ENCODE assay signal across 8 cellular contexts in the genomic region with DNA sequence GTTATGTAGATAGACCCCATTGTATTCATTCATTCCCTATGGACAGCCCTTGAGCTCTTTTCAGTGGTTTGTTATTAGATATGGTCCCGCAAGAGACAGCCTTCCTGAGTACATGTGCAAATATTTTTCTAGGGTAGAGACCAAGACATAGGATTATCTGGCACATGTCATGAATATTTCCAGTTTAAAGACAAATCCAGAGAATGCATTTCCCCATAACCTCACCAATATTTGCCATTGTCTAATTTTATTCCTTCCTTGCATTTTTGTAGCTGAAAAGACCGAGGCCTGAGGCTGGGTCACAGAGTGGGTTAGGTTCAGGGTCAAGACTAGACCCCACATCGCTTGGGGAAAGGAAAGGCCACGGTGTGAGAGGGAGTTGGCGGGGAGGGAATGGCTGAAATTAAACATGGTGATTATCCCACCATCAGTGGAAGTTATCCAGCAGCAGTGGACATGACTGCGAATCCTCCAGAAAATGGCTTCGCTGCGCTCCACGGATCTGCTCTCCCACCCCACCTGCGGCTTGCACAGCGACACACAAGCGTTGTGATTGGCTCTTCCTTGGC. TPM values are rescaled to one million over a fixed set of nuclear protein-coding genes. Genes with fewer than 3 reads are reported as not detected.
DNase-seq lines count a peak whose midpoint lies in the region; ATAC-seq, FAIRE-seq and TF ChIP-seq lines count a peak whose summit lies in the region.

No MANE protein-coding gene starts in this region.

- FAIRE-seq in K562 (lab: Jason Lieb, UNC): no peak
- peak; percentile 23 for FAIRE-seq in urothelium cell line (lab: Jason Lieb, UNC)

- peak overlapping the region; percentile 10; the same call in 2 of the 3 replicates for H3K27ac ChIP-seq in K562 (ENCODE audit: extremely low read depth, low read depth, low read length)

- peak overlapping the region; percentile 51 for H2AFZ ChIP-seq in K562 (ENCODE audit: low read depth, low read length)

- DNase-seq in Right ventricle myocardium inferior (ENCODE audit: missing footprints) (no peak), left cardiac atrium (no peak), K562 (ENCODE audit: extremely low read depth in 1 of 4, low spot score in 3 of 4) (no peak), memory B cell (ENCODE audit: low spot score in 2 of 2) (no peak), urothelium cell line (ENCODE audit: low spot score) (no peak), inferior parietal cortex (ENCODE audit: extremely low spot score) (no peak), A172 (ENCODE audit: low spot score) (no peak), GM20000 (ENCODE audit: low spot score) (no peak)

- H3K27ac Mint-ChIP-seq in memory B cell: no peak overlapping the region

- no peaks in the 10 kb centered on the region for H3K79me2 ChIP-seq in K562 (ENCODE audit: control insufficient read depth, insufficient read depth, low read length)

- peak overlapping the region in 1 of 2 experiments; percentile 51; a peak in 1 of 4 replicates for H3K9ac ChIP-seq in K562 (ENCODE audit: insufficient read depth in 1 of 2, low read depth in 2 of 2, low read length in 2 of 2)

- H3K9me3 ChIP-seq in K562 (replicated peaks; ENCODE audit: control insufficient read depth, insufficient read depth, low read depth, low read length): no peaks in the 10 kb centered on the region

- no peak overlapping the region for H3K4me3 ChIP-seq in K562

- peaks cover 7% of the 10 kb centered on the region for H3K4me1 Mint-ChIP-seq in memory B cell

- CTCF ChIA-PET in K562 (lab: Yijun Ruan, JAX; ENCODE audit: low intra/inter-chr PET ratio): no interaction called here

- intact Hi-C loops in Right ventricle myocardium inferior (cut with DNase I) (no loop called here), left cardiac atrium (cut with DNase I) (no loop called here), K562 (cut with micrococcal nuclease) (no loop called here)

- no peaks in the 10 kb centered on the region for H4K20me1 ChIP-seq in K562 (replicated peaks; ENCODE audit: control insufficient read depth, insufficient read depth, low read length)

- no TSS peak for BruUV-seq in K562 (replicated peaks; lab: Mats Ljungman, UMichigan)

- peaks cover 19% of the 10 kb centered on the region for H3K27me3 Mint-ChIP-seq in memory B cell

- 89% methylated on average over 12 of the region's 12 CpGs for WGBS in K562 (ENCODE audit: insufficient coverage, low coverage, missing lambda C conversion rate)

- H3K4me3 Mint-ChIP-seq in memory B cell: peak overlapping the region; percentile 78

- H3K4me2 ChIP-seq in K562 (ENCODE audit: insufficient read depth, low read length): no peak overlapping the region

- TF ChIP-seq CTCF in K562 (IDR thresholded peaks at IDR 0.05 in 2 of 3, conservative IDR thresholded peaks at IDR 0.05 in 1 of 3; ENCODE audit: insufficient read depth in 2 of 3, low read depth in 1 of 3, low read length in 3 of 3): no peak
- no peak for TF ChIP-seq CTCF in GM20000 (IDR thresholded peaks at IDR 0.05; ENCODE audit: extremely low read depth, missing control alignments)

- peaks cover 1% of the 10 kb centered on the region for H3K36me3 Mint-ChIP-seq in memory B cell

- no peak for TF ChIP-seq RAD21 in K562 (CRISPR knock-in tag; conservative IDR thresholded peaks at IDR 0.05 in 1 of 2, IDR thresholded peaks at IDR 0.05 in 1 of 2)

- peaks cover 35 to 40% of the 10 kb centered on the region in 2 experiments for H3K4me1 ChIP-seq in K562 (replicated peaks in 1 of 2; ENCODE audit: control insufficient read depth in 2 of 2, insufficient read depth in 2 of 2, low read length in 2 of 2)

- no peaks in the 10 kb centered on the region for H3K9me1 ChIP-seq in K562 (ENCODE audit: control insufficient read depth, insufficient read depth, low read length)

- no peaks in the 10 kb centered on the region for H3K36me3 ChIP-seq in K562 (ENCODE audit: control insufficient read depth, insufficient read depth, low read length)

- in situ Hi-C loops in K562 (cut with MboI): no loop called here

- ATAC-seq in Right ventricle myocardium inferior: peak; percentile 12
- ATAC-seq in left cardiac atrium: no peak
- ATAC-seq in K562: no peak
- no peak for ATAC-seq in memory B cell (ENCODE audit: low read depth)

- no peak for TF ChIP-seq POLR2A in K562 (conservative IDR thresholded peaks at IDR 0.05)

- POLR2A ChIA-PET in K562 (lab: Yijun Ruan, JAX): interaction anchor here (0.7 to 2.7 kb wide), 10 partner anchors 9 to 150 kb away, joined by 3 to 19 read pairs (median 4); a partner anchor contains a TSS

- H3K27me3 ChIP-seq in K562 (ENCODE audit: control insufficient read depth in 2 of 2, insufficient read depth in 2 of 2, low read length in 2 of 2): no peaks in the 10 kb centered on the region

- no peaks in the 10 kb centered on the region for H3K9me3 Mint-ChIP-seq in memory B cell

- TF ChIP-seq EP300 in K562 (IDR thresholded peaks at IDR 0.05; ENCODE audit: low read length): no peak

TF ChIP-seq in K562, 482 proteins besides CTCF, POLR2A, EP300 and RAD21:
- 0 out of 2 replicates have a peak, but pooled peaks have one; percentile 33 for TF ChIP-seq ZNF12 (CRISPR knock-in tag; IDR thresholded peaks at IDR 0.05)
- TF ChIP-seq STAT5B (CRISPR knock-in tag; IDR thresholded peaks at IDR 0.05): no peak
- TF ChIP-seq CEBPG (CRISPR knock-in tag; IDR thresholded peaks at IDR 0.05): no peak
- TF ChIP-seq CEBPG (tag; conservative IDR thresholded peaks at IDR 0.05 in 1 of 2, IDR thresholded peaks at IDR 0.05 in 1 of 2): 0 out of 4 replicates have a peak, but pooled peaks of 1 of the 2 experiments have one; percentile 9
- TF ChIP-seq ZNF766 (CRISPR knock-in tag; conservative IDR thresholded peaks at IDR 0.05): no peak
- TF ChIP-seq LARP7 (IDR thresholded peaks at IDR 0.05): no peak
- no peak for TF ChIP-seq MXI1 (IDR thresholded peaks at IDR 0.05; ENCODE audit: low read depth, low read length)
TF ChIP-seq in K562: peak in this region for 2.

RNA-seq across cellular contexts. Expression of a gene that starts 15.9 kb away (rescaled TPM):
- total RNA-seq in Right ventricle myocardium inferior: 30.0 TPM
- 10 to 100 TPM; 13.9 to 27.4 TPM for total RNA-seq in left cardiac atrium
- total RNA-seq in K562 (2011; cell fraction: chromatin; rRNA removed; ENCODE audit: low replicate concordance): 79.1 and 202 TPM in 2 replicates
- 64.9 and 72.4 TPM in 2 replicates for total RNA-seq in K562 (2011; cell fraction: nucleolus; rRNA removed)
- 144 and 204 TPM in 2 replicates for total RNA-seq in K562 (2011; cell fraction: nucleoplasm; rRNA removed)
- 717 and 838 TPM in 2 replicates for total RNA-seq in K562 (2014; rRNA removed)
- 432 and 614 TPM in 2 replicates for total RNA-seq in K562 (2014; rRNA removed; fragmentation: Illumina TruSeq; extraction: Trizol)
- 534 and 557 TPM in 2 replicates for total RNA-seq in K562 (2015; rRNA removed; fragmentation: Illumina TruSeq; extraction: Trizol)
- 595 and 622 TPM in 2 replicates for total RNA-seq in K562 (2021)
- polyA plus RNA-seq in K562 (2011; rRNA removed): 269 and 330 TPM in 2 replicates
- polyA plus RNA-seq in K562 (2011; cell fraction: cytosol; rRNA removed): 40.0 and 111 TPM in 2 replicates
- 108 and 181 TPM in 2 replicates for polyA plus RNA-seq in K562 (2011; cell fraction: nucleus; rRNA removed)
- 743 and 1,035 TPM in 2 replicates for polyA plus RNA-seq in K562 (2012)
- 1,051 and 1,453 TPM in 2 replicates for polyA plus RNA-seq in K562 (2014; fragmentation: Illumina TruSeq; extraction: Trizol)
- 1,000 to 10,000 TPM; 2,090 to 2,153 TPM for polyA plus RNA-seq in K562 (2014; fragmentation: Nextera tagmentation; extraction: Ambion mirVana)
- 481 and 592 TPM in 2 replicates for polyA plus RNA-seq in K562 (2014; rRNA removed)
- 67.2 and 95.3 TPM in 2 replicates for polyA minus RNA-seq in K562 (2011; rRNA and poly(A)+ RNA removed)
- polyA minus RNA-seq in K562 (2011; cell fraction: cytosol; rRNA and poly(A)+ RNA removed): 80.8 and 100 TPM in 2 replicates
- polyA minus RNA-seq in K562 (2011; cell fraction: nucleus; rRNA and poly(A)+ RNA removed): 35.7 and 84.1 TPM in 2 replicates
- 222 and 346 TPM in 2 replicates for total RNA-seq in A172 (2014; rRNA removed; shearing (Covaris generic))

RNA-seq across cellular contexts. Expression of a gene that starts 46.6 kb away (rescaled TPM):
- 2.2 TPM for total RNA-seq in Right ventricle myocardium inferior
- total RNA-seq in left cardiac atrium: 1 to 10 TPM; 3.2 to 3.3 TPM
- total RNA-seq in K562 (2011; cell fraction: chromatin; rRNA removed; ENCODE audit: low replicate concordance): 9.3 and 18.9 TPM in 2 replicates
- 15.7 and 18.8 TPM in 2 replicates for total RNA-seq in K562 (2011; cell fraction: nucleolus; rRNA removed)
- total RNA-seq in K562 (2011; cell fraction: nucleoplasm; rRNA removed): 13.9 and 16.4 TPM in 2 replicates
- total RNA-seq in K562 (2014; rRNA removed): 2.4 and 3.3 TPM in 2 replicates
- total RNA-seq in K562 (2014; rRNA removed; fragmentation: Illumina TruSeq; extraction: Trizol): 2.0 and 2.4 TPM in 2 replicates
- total RNA-seq in K562 (2015; rRNA removed; fragmentation: Illumina TruSeq; extraction: Trizol): 2.5 and 2.6 TPM in 2 replicates
- total RNA-seq in K562 (2021): 4.0 and 4.4 TPM in 2 replicates
- polyA plus RNA-seq in K562 (2011; rRNA removed): 5.2 and 5.4 TPM in 2 replicates
- 8.8 and 14.1 TPM in 2 replicates for polyA plus RNA-seq in K562 (2011; cell fraction: cytosol; rRNA removed)
- 5.8 and 7.4 TPM in 2 replicates for polyA plus RNA-seq in K562 (2011; cell fraction: nucleus; rRNA removed)
- 4.5 and 6.9 TPM in 2 replicates for polyA plus RNA-seq in K562 (2012)
- 2.9 and 3.3 TPM in 2 replicates for polyA plus RNA-seq in K562 (2014; fragmentation: Illumina TruSeq; extraction: Trizol)
- 1 to 10 TPM; 1.1 to 1.2 TPM for polyA plus RNA-seq in K562 (2014; fragmentation: Nextera tagmentation; extraction: Ambion mirVana)
- 2.7 and 3.0 TPM in 2 replicates for polyA plus RNA-seq in K562 (2014; rRNA removed)
- polyA minus RNA-seq in K562 (2011; rRNA and poly(A)+ RNA removed): 5.5 and 8.5 TPM in 2 replicates
- 7.4 and 8.5 TPM in 2 replicates for polyA minus RNA-seq in K562 (2011; cell fraction: cytosol; rRNA and poly(A)+ RNA removed)
- polyA minus RNA-seq in K562 (2011; cell fraction: nucleus; rRNA and poly(A)+ RNA removed): 2.0 and 2.4 TPM in 2 replicates
- 0.19 and 1.1 TPM in 2 replicates for total RNA-seq in A172 (2014; rRNA removed; shearing (Covaris generic))
